Comparison of ENCODE assay signal across 8 cellular contexts in genomic region chr11:119056397-119056999, GRCh38. TPM values are rescaled to one million over a fixed set of nuclear protein-coding genes. Genes with fewer than 3 reads are reported as not detected.
DNase-seq lines count a peak whose midpoint lies in the region; ATAC-seq and TF ChIP-seq lines count a peak whose summit lies in the region.

No MANE protein-coding gene starts in this region.

- H3K27ac ChIP-seq in HUES6 (ENCODE audit: low read depth, low read length), result peak overlapping the region; percentile 93
- peak overlapping the region; percentile 73 for H3K27ac ChIP-seq in duodenal mucosa (ENCODE audit: low read depth, low read length)
- H3K27ac ChIP-seq in stomach, result peak overlapping the region; percentile 84 to 95 (median 93)

- H3K36me3 ChIP-seq in HUES6 (ENCODE audit: control insufficient read depth, insufficient read depth, low read length) (peaks cover 43% of the 10 kb centered on the region), duodenal mucosa (ENCODE audit: control insufficient read depth in 1 of 2, insufficient read depth in 2 of 2, low read length in 2 of 2) (peaks cover 37 to 40% of the 10 kb centered on the region in 2 donors), stomach (peaks cover 34 to 42% (median 41%) of the 10 kb centered on the region in 4 donors)

- peaks cover 17% of the 10 kb centered on the region for H3K36me3 Mint-ChIP-seq in mesothelial cell of epicardium

- H3K9ac ChIP-seq in HUES6 (ENCODE audit: low read length) (peak overlapping the region; percentile 92), duodenal mucosa (ENCODE audit: low read depth in 1 of 2, low read length in 2 of 2) (peak overlapping the region; percentile 67 to 75)

- TF ChIP-seq CTCF in AG09309 (IDR thresholded peaks at IDR 0.05; ENCODE audit: control insufficient read depth, insufficient read depth, low read depth, low read length, missing control alignments), result no peak
- no peak for TF ChIP-seq CTCF in mesothelial cell of epicardium (IDR thresholded peaks at IDR 0.05; ENCODE audit: unreplicated experiment)
- TF ChIP-seq CTCF in stomach (IDR thresholded peaks at IDR 0.05), result no peak

- no peaks in the 10 kb centered on the region for H3K9me3 Mint-ChIP-seq in mesothelial cell of epicardium

- DNase-seq in AG09309 (ENCODE audit: low read depth) (no peak), mesothelial cell of epicardium (ENCODE audit: low spot score in 2 of 2, unreplicated experiment in 2 of 2) (no peak), stomach (peak; percentile 62), SHP77 treated with DMSO at 0.1 percent for 48 hours (lab: John Stamatoyannopoulos, UW) (no peak)
- peak; percentile 50 for DNase-seq in activated CD4-positive, alpha-beta T cell treated with anti-CD3 and anti-CD28 coated beads for 48 hours

- WGBS in stomach, 5 donors, result 0 to 1% (median 1%) methylated on average over 20 to 48 of the region's 48 CpGs

- H3K4me3 ChIP-seq in AG09309 (ENCODE audit: control insufficient read depth, low read depth, low read length), result peak overlapping the region; percentile 99
- H3K4me3 ChIP-seq in HUES6 (ENCODE audit: low read depth, low read length), result peak overlapping the region; percentile 78
- peak overlapping the region; percentile 75 to 84 for H3K4me3 ChIP-seq in duodenal mucosa (ENCODE audit: low read depth in 1 of 2, low read length in 2 of 2)
- peak overlapping the region; percentile 94 to 98 (median 96) for H3K4me3 ChIP-seq in stomach

- H3K4me3 Mint-ChIP-seq in mesothelial cell of epicardium, result peak overlapping the region; percentile 95

- intact Hi-C loops in stomach (cut with DNase I; ENCODE audit: low total_unique reads), result no loop called here

- peak overlapping the region; percentile 97 for H3K27ac Mint-ChIP-seq in mesothelial cell of epicardium

- no peaks in the 10 kb centered on the region for H3K27me3 Mint-ChIP-seq in mesothelial cell of epicardium (ENCODE audit: low read depth)

- peak; percentile 3 for ATAC-seq in GM19438 (IDR thresholded peaks at IDR 0.05; ENCODE audit: low read depth, unreplicated experiment)

- no peak for TF ChIP-seq POLR2A in stomach (IDR thresholded peaks at IDR 0.05)

- peaks cover 17% of the 10 kb centered on the region for H3K4me1 Mint-ChIP-seq in mesothelial cell of epicardium

- TF ChIP-seq EP300 in stomach (IDR thresholded peaks at IDR 0.05), result no peak

- no peaks in the 10 kb centered on the region for H3K9me3 ChIP-seq in HUES6 (ENCODE audit: control insufficient read depth, insufficient read depth, low read depth, low read length)
- no peaks in the 10 kb centered on the region for H3K9me3 ChIP-seq in duodenal mucosa (ENCODE audit: control insufficient read depth in 1 of 2, low read length in 2 of 2)
- H3K9me3 ChIP-seq in stomach, result no peaks in the 10 kb centered on the region

- H3K4me1 ChIP-seq in HUES6 (ENCODE audit: control insufficient read depth, insufficient read depth, low read length), result peaks cover 6% of the 10 kb centered on the region
- peaks cover 19 to 22% of the 10 kb centered on the region in 2 donors for H3K4me1 ChIP-seq in duodenal mucosa (ENCODE audit: control insufficient read depth in 1 of 2, insufficient read depth in 2 of 2, low read length in 2 of 2)
- H3K4me1 ChIP-seq in stomach, result peaks cover 20 to 39% (median 32%) of the 10 kb centered on the region in 4 donors

- H3K27me3 ChIP-seq in HUES6 (ENCODE audit: control insufficient read depth, insufficient read depth, low read length) (no peaks in the 10 kb centered on the region), duodenal mucosa (ENCODE audit: control insufficient read depth in 1 of 2, insufficient read depth in 2 of 2, low read length in 2 of 2) (no peaks in the 10 kb centered on the region), stomach (no peaks in the 10 kb centered on the region)

RNA-seq across cellular contexts. Expression of gene HYOU1, which starts 0.5 kb away (rescaled TPM):
- total RNA-seq in mesothelial cell of epicardium (131 to 142 TPM (median 133 TPM) in 3 replicates), stomach (100 to 1,000 TPM in 2 of 5 donors, 10 to 100 TPM in 3; 46.1 to 127 (median 80.0) TPM)
- 10 to 100 TPM; 12.7 to 57.2 (median 26.7) TPM for polyA plus RNA-seq in stomach

RNA-seq across cellular contexts. Expression of gene VPS11, which starts 11.1 kb away (rescaled TPM):
- total RNA-seq in mesothelial cell of epicardium (32.5 to 35.2 TPM (median 32.6 TPM) in 3 replicates), stomach (100 to 1,000 TPM in 1 of 5 donors, 10 to 100 TPM in 3, 1 to 10 TPM in 1; 8.2 to 190 (median 21.1) TPM)
- polyA plus RNA-seq in stomach, result 10 to 100 TPM; 25.5 to 43.1 (median 40.9) TPM

RNA-seq across cellular contexts. Expression of gene SLC37A4, which starts 25.8 kb away (rescaled TPM):
- total RNA-seq in mesothelial cell of epicardium (29.6 to 35.3 TPM (median 33.2 TPM) in 3 replicates), stomach (100 to 1,000 TPM in 1 of 5 donors, 10 to 100 TPM in 4; 16.3 to 126 (median 23.5) TPM)
- 10 to 100 TPM; 12.4 to 14.6 (median 13.0) TPM for polyA plus RNA-seq in stomach

RNA-seq across cellular contexts. Expression of gene HMBS, which starts 28.2 kb away (rescaled TPM):
- total RNA-seq in mesothelial cell of epicardium, result 28.0 to 29.1 TPM (median 28.1 TPM) in 3 replicates
- 10 to 100 TPM in 1 of 5 donors, 1 to 10 TPM in 3, not detected in 1; 3.8 to 15.9 (median 8.1) TPM for total RNA-seq in stomach
- polyA plus RNA-seq in stomach, result 10 to 100 TPM; 23.0 to 25.0 (median 23.5) TPM

RNA-seq across cellular contexts. Expression of gene TRAPPC4, which starts 37.9 kb away (rescaled TPM):
- total RNA-seq in mesothelial cell of epicardium (53.9 to 56.5 TPM (median 54.5 TPM) in 3 replicates), stomach (10 to 100 TPM; 13.4 to 81.4 (median 20.0) TPM)
- 10 to 100 TPM; 29.6 to 49.6 (median 34.1) TPM for polyA plus RNA-seq in stomach

Comparison
In these comparisons a context has a peak if more than half of its experiments do, and no peak if none do; other contexts are left out.
1. DNase-seq: peak in activated CD4-positive, alpha-beta T cell treated with anti-CD3 and anti-CD28 coated beads for 48 hours (single experiment) and stomach (single experiment); none in AG09309 (single experiment), mesothelial cell of epicardium (0 of 2) and SHP77 treated with DMSO at 0.1 percent for 48 hours (single experiment).
2. Peak in every context shown above with its lines, with median percentiles within 50 percentile points of each other: H3K4me3 ChIP-seq and H3K27ac ChIP-seq.